Comparison of ENCODE assay signal across 32 cellular contexts in genomic region chr3:42182555-42182954, GRCh38.
A peak's percentile ranks its signal among the peaks of the same experiment; 100 is the strongest.
DNase-seq lines count a peak whose midpoint lies in the region; ATAC-seq, FAIRE-seq and TF ChIP-seq lines count a peak whose summit lies in the region.
"Had no signal": no experiment of that assay in that cellular context is flagged by ENCODE, and none has a peak within 500 bp of the region (broad histone marks: within the 10 kb centered on the region; RNA-seq: fewer than 3 reads in every experiment).

No MANE protein-coding gene starts in this region.

- no peaks in the 10 kb centered on the region for H3K27me3 Mint-ChIP-seq in astrocyte (ENCODE audit: low read depth, unreplicated experiment)
- H3K27me3 Mint-ChIP-seq: activated B cell treated with CpG ODN at 0.5 μM for 24 hours; activated naive CD8-positive, alpha-beta T cell; memory B cell; naive B cell had no signal

- no peak for FAIRE-seq in astrocyte (lab: Jason Lieb, UNC)
- FAIRE-seq: colon, frontal cortex, HepG2, keratinocyte, urothelium cell line had no signal

- no peaks in the 10 kb centered on the region for H3K9me3 Mint-ChIP-seq in astrocyte (ENCODE audit: unreplicated experiment)
- H3K9me3 Mint-ChIP-seq: activated B cell treated with CpG ODN at 0.5 μM for 24 hours, CD14-positive monocyte, HFFc6, memory B cell, naive B cell had no signal

- no peak for DNase-seq in left ventricle myocardium inferior
- no peak for DNase-seq in left cardiac atrium
- DNase-seq in astrocyte (ENCODE audit: low read depth): peak; percentile 87
- DNase-seq in islet precursor cell: peak; percentile 22
- DNase-seq in midbrain (lab: John Stamatoyannopoulos, UW): no peak
- DNase-seq in NCI-H446 (lab: John Stamatoyannopoulos, UW): no peak
- no peak for DNase-seq in activated CD4-positive, alpha-beta T cell treated with anti-CD3 and anti-CD28 coated beads for 48 hours
- DNase-seq: activated B cell treated with CpG ODN at 0.5 μM for 24 hours; activated CD4-positive, alpha-beta T cell treated with anti-CD3 and anti-CD28 coated beads, Interleukin-2, amount 50 U/mL, for 48 hours; activated CD8-positive, alpha-beta memory T cell treated with anti-CD3 and anti-CD28 coated beads, Interleukin-2, amount 50 U/mL, for 4 hours; body of pancreas; effector memory CD4-positive, alpha-beta T cell; erythroblast; HFFc6; naive B cell; NCI-H1048; NCI-H1694 treated with DMSO at 0.1 percent for 48 hours; NCI-H748 treated with DMSO at 0.1 percent for 48 hours; psoas muscle; stimulated activated CD4-positive, alpha-beta T cell treated with anti-CD3 and anti-CD28 coated beads, Interleukin-2, amount 100 ng/mL, for 24 hours; substantia nigra; T-helper 9 cell had no signal

- peaks cover 9% of the 10 kb centered on the region for H3K36me3 Mint-ChIP-seq in astrocyte (ENCODE audit: low read depth, unreplicated experiment)

- no peaks in the 10 kb centered on the region for H3K27me3 ChIP-seq in left ventricle myocardium inferior (ENCODE audit: low read depth)
- H3K27me3 ChIP-seq in astrocyte (ENCODE audit: insufficient read depth, low read length): no peaks in the 10 kb centered on the region
- H3K27me3 ChIP-seq: body of pancreas had no signal

- H3K9ac ChIP-seq in astrocyte (ENCODE audit: low read length): no peak overlapping the region

- H3K9me3 ChIP-seq in left ventricle myocardium inferior (replicated peaks) (no peaks in the 10 kb centered on the region), astrocyte (ENCODE audit: insufficient read depth, low read depth, low read length) (no peaks in the 10 kb centered on the region)
- H3K9me3 ChIP-seq: body of pancreas, psoas muscle had no signal

- H3K4me2 ChIP-seq in astrocyte (ENCODE audit: low read length): no peak overlapping the region
- H3K4me2 ChIP-seq: smooth muscle cell had no signal

- H2AFZ ChIP-seq in astrocyte (ENCODE audit: low read depth, low read length): no peak overlapping the region

- H3K4me1 ChIP-seq in left ventricle myocardium inferior (peaks cover 89% of the 10 kb centered on the region), astrocyte (ENCODE audit: insufficient read depth, low read length) (peaks cover 35% of the 10 kb centered on the region)

- intact Hi-C loops in left ventricle myocardium inferior (cut with micrococcal nuclease): no loop called here
- intact Hi-C loops in left cardiac atrium (cut with DNase I): no loop called here

- H4K20me1 ChIP-seq in astrocyte (ENCODE audit: insufficient read depth, low read length): peaks cover 70% of the 10 kb centered on the region

- no peak for TF ChIP-seq CTCF in left ventricle myocardium inferior (IDR thresholded peaks at IDR 0.05; ENCODE audit: borderline replicate concordance)
- TF ChIP-seq CTCF in astrocyte (IDR thresholded peaks at IDR 0.05; ENCODE audit: insufficient read depth, low read depth, low read length): no peak

- H3K27ac ChIP-seq in left ventricle myocardium inferior (replicated peaks) (peak overlapping the region; percentile 41), astrocyte (ENCODE audit: low read depth, low read length) (no peak overlapping the region)
- H3K27ac ChIP-seq: body of pancreas, psoas muscle had no signal

- H3K79me2 ChIP-seq in astrocyte (ENCODE audit: insufficient read depth, low read length): peaks cover 25% of the 10 kb centered on the region

- ATAC-seq in left cardiac atrium (no peak), GM18873 (IDR thresholded peaks at IDR 0.05; ENCODE audit: low FRiP score, unreplicated experiment) (no peak)
- ATAC-seq: body of pancreas, HepG2, psoas muscle had no signal

- H3K4me3 ChIP-seq in left ventricle myocardium inferior: no peak overlapping the region
- H3K4me3 ChIP-seq in astrocyte (ENCODE audit: insufficient read depth, low read depth, low read length): no peak overlapping the region
- H3K4me3 ChIP-seq: body of pancreas, psoas muscle, smooth muscle cell had no signal

- H3K4me3 Mint-ChIP-seq in astrocyte (ENCODE audit: unreplicated experiment): no peak overlapping the region
- H3K4me3 Mint-ChIP-seq: activated B cell treated with CpG ODN at 0.5 μM for 24 hours; activated naive CD8-positive, alpha-beta T cell; CD14-positive monocyte; HFFc6; memory B cell had no signal

- peaks cover 39% of the 10 kb centered on the region for H3K4me1 Mint-ChIP-seq in astrocyte (ENCODE audit: low read depth, unreplicated experiment)
- H3K4me1 Mint-ChIP-seq: CD14-positive monocyte had no signal

- H3K27ac Mint-ChIP-seq in astrocyte (ENCODE audit: unreplicated experiment): no peak overlapping the region
- H3K27ac Mint-ChIP-seq: activated B cell treated with CpG ODN at 0.5 μM for 24 hours; activated naive CD8-positive, alpha-beta T cell; HFFc6; memory B cell had no signal

- H3K36me3 ChIP-seq in left ventricle myocardium inferior: peaks cover 15% of the 10 kb centered on the region
- no peaks in the 10 kb centered on the region for H3K36me3 ChIP-seq in astrocyte (ENCODE audit: insufficient read depth, low read length)

Comparison
In these comparisons a context has a peak if more than half of its experiments do, and no peak if none do; other contexts are left out.
1. DNase-seq: peak in astrocyte (single experiment) and islet precursor cell (single experiment); none in left ventricle myocardium inferior (single experiment), left cardiac atrium (single experiment), midbrain (single experiment), NCI-H446 (0 of 2) and activated CD4-positive, alpha-beta T cell treated with anti-CD3 and anti-CD28 coated beads for 48 hours (single experiment).